13 cellular contexts compared by ENCODE assay signal in genomic region chr2:72940786-72941185, GRCh38.
A peak's percentile ranks its signal among the peaks of the same experiment; 100 is the strongest.
DNase-seq lines count a peak whose midpoint lies in the region; ATAC-seq and TF ChIP-seq lines count a peak whose summit lies in the region.
"Had no signal": no experiment of that assay in that cellular context is flagged by ENCODE, and none has a peak within 500 bp of the region (broad histone marks: within the 10 kb centered on the region; RNA-seq: fewer than 3 reads in every experiment).

No MANE protein-coding gene starts in this region.

- no peak for ATAC-seq in HG03095 (IDR thresholded peaks at IDR 0.05; ENCODE audit: unreplicated experiment)
- ATAC-seq: K562, psoas muscle had no signal

- CTCF ChIA-PET in HEK293 (lab: Yijun Ruan, JAX) = interaction anchor here (0.7 to 3.2 kb wide), 3 partner anchors 30 to 47 kb away, joined by 4 to 12 read pairs (median 4); no protein-coding TSS in a partner anchor

- H3K27me3 ChIP-seq in brain microvascular endothelial cell (replicated peaks) = peaks cover 13% of the 10 kb centered on the region

- in situ Hi-C loops in brain microvascular endothelial cell (cut with HindIII; ENCODE audit: low pct_ligation_motif_present, low sequenced_read_pairs) = no loop called here

- TF ChIP-seq CTCF in AG09309 (IDR thresholded peaks at IDR 0.05; ENCODE audit: control insufficient read depth, insufficient read depth, low read depth, low read length, missing control alignments) = no peak
- no peak for TF ChIP-seq CTCF in HEK293 (tag by site-specific recombination; IDR thresholded peaks at IDR 0.05)
- no peak for TF ChIP-seq CTCF in brain microvascular endothelial cell (IDR thresholded peaks at IDR 0.05; ENCODE audit: low read depth, low read length, missing control alignments)

- peaks cover 5% of the 10 kb centered on the region; the same call in 1 of the 2 replicates for H3K4me1 ChIP-seq in HEK293 (ENCODE audit: control insufficient read depth, insufficient read depth, low read length)
- H3K4me1 ChIP-seq: psoas muscle had no signal

- DNase-seq in AG09309 (ENCODE audit: low read depth) = peak; percentile 20
- peak; percentile 33 for DNase-seq in brain microvascular endothelial cell
- peak; percentile 42 for DNase-seq in kidney tubule cell (ENCODE audit: low spot score)
- no peak for DNase-seq in NCI-H510A treated with DMSO at 0.1 percent for 48 hours (lab: John Stamatoyannopoulos, UW)
- DNase-seq in activated CD8-positive, alpha-beta memory T cell treated with anti-CD3 and anti-CD28 coated beads for 24 hours = no peak
- no peak for DNase-seq in NCI-H1105 (lab: John Stamatoyannopoulos, UW)
- DNase-seq: CD8-positive, alpha-beta memory T cell; central memory CD4-positive, alpha-beta T cell; NCI-H1930 had no signal

- no peaks in the 10 kb centered on the region for H3K9me3 ChIP-seq in HEK293 (ENCODE audit: control insufficient read depth, insufficient read depth, low read depth, low read length)
- H3K9me3 ChIP-seq: psoas muscle had no signal

- POLR2A ChIA-PET in HEK293 (lab: Yijun Ruan, JAX) = interaction anchor here (1.4 kb wide), 1 partner anchor 8 kb away, joined by 3 read pairs; no protein-coding TSS in a partner anchor

- H3K36me3 ChIP-seq in HEK293 (ENCODE audit: control insufficient read depth in 2 of 2, insufficient read depth in 1 of 2, low read length in 2 of 2) (peaks cover 0 to 2% of the 10 kb centered on the region in 2 experiments; a peak in 1 of 3 replicates), brain microvascular endothelial cell (replicated peaks) (no peaks in the 10 kb centered on the region)

- no peak overlapping the region for H3K27ac ChIP-seq in HEK293 (ENCODE audit: extremely low read depth, low read depth, low read length)
- H3K27ac ChIP-seq in brain microvascular endothelial cell = no peak overlapping the region
- H3K27ac ChIP-seq: psoas muscle had no signal

- no peak overlapping the region for H3K4me3 ChIP-seq in AG09309 (ENCODE audit: control insufficient read depth, low read depth, low read length)
- no peak overlapping the region for H3K4me3 ChIP-seq in HEK293 (ENCODE audit: low read depth, low read length)
- H3K4me3 ChIP-seq in brain microvascular endothelial cell (ENCODE audit: low read depth, low read length) = no peak overlapping the region
- H3K4me3 ChIP-seq: K562, psoas muscle had no signal

TF ChIP-seq in HEK293, 187 proteins besides CTCF, POLR2A, EP300 and RAD21:
- TF ChIP-seq ZBTB17 (tag by site-specific recombination; IDR thresholded peaks at IDR 0.05) (no peak), ZSCAN30 (tag by site-specific recombination; IDR thresholded peaks at IDR 0.05) (no peak), ZNF157 (tag by site-specific recombination; IDR thresholded peaks at IDR 0.05) (no peak), GLIS1 (tag by site-specific recombination; IDR thresholded peaks at IDR 0.05) (peak; percentile 49), ZNF433 (tag by site-specific recombination; IDR thresholded peaks at IDR 0.05; ENCODE audit: low read depth) (no peak), ZNF704 (tag by site-specific recombination; IDR thresholded peaks at IDR 0.05) (no peak), ZNF335 (tag by site-specific recombination; conservative IDR thresholded peaks at IDR 0.05) (no peak), ZNF48 (tag by site-specific recombination; IDR thresholded peaks at IDR 0.05) (no peak), YY1 (tag by site-specific recombination; IDR thresholded peaks at IDR 0.05) (no peak), ZFP41 (tag by site-specific recombination; IDR thresholded peaks at IDR 0.05; ENCODE audit: borderline replicate concordance) (no peak), ZIC2 (tag by site-specific recombination; IDR thresholded peaks at IDR 0.05) (peak; percentile 13; the same call in 1 of the 2 replicates), ZNF138 (tag by site-specific recombination; IDR thresholded peaks at IDR 0.05; ENCODE audit: borderline replicate concordance) (no peak), HIC1 (tag by site-specific recombination; IDR thresholded peaks at IDR 0.05) (no peak)

Comparison
In these comparisons a context has a peak if more than half of its experiments do, and no peak if none do; other contexts are left out.
1. DNase-seq: peak in AG09309 (single experiment), brain microvascular endothelial cell (single experiment) and kidney tubule cell (single experiment); none in NCI-H510A treated with DMSO at 0.1 percent for 48 hours (single experiment), activated CD8-positive, alpha-beta memory T cell treated with anti-CD3 and anti-CD28 coated beads for 24 hours (single experiment) and NCI-H1105 (single experiment).